ENCODE assay signal across 8 cellular contexts in the genomic region with DNA sequence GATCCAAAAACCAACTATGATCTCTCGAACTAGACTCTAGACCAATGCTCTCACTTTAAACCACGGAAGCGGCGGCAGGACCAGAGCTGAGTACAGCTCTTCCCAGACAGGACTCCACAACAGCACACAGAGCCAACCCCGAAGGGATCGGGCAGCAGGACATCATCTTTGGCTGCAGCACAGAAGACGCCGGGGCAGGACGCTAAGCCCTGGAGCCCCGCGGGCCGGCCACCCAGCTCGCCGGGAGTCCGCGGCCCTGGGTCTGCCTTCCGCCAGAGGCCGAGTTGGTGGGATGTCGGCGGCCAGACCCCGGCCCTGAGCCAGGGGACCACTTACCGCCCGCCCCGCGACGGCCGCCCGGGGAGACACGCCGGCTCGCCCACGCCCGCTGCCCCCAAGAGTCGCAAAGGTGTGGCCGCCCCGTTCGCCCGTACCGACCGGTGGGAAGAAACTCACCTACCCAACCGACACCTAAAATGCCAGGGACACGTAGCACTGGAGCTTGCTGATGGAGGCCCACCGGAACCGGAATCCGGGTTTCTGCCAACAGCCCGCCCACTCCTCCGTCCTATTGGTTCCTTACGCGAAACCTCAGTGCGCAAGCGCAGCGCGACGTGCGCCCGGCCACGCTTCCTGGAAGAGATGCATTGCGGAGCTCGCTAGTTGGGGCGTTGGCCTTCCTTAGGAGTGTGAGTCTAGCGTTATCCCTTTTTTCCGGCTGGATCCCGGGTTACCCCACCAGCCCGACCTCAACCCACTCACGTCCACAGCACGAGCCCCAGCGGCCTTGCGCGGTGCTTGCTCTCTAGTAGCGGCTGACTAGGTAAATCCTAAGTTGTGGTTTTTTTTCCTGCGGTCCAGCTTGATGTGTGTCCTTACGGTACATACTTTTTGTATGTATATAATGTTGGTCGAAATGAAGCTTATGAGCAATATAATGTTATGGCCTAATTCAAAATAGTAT. TPM values are rescaled to one million over a fixed set of nuclear protein-coding genes. Genes with fewer than 3 reads are reported as not detected.
DNase-seq lines count a peak whose midpoint lies in the region; ATAC-seq and TF ChIP-seq lines count a peak whose summit lies in the region.

Gene SEC61G (minus strand): TSS at position 510 of the 964 bp plus-strand sequence. CDS start 1,623 bp downstream, outside the sequence.

- H3K9me3 ChIP-seq in Karpas-422 (ENCODE audit: low read length) (no peaks in the 10 kb centered on the region), esophagus squamous epithelium (no peaks in the 10 kb centered on the region)

- 0 to 1% methylated on average over 20 of the region's 73 CpGs for WGBS in esophagus squamous epithelium, 2 donors

- H4K20me1 ChIP-seq in Karpas-422 (ENCODE audit: insufficient read depth, low read depth, low read length), result peaks cover 15% of the 10 kb centered on the region

- peak; percentile 97 for ATAC-seq in GM21825 (IDR thresholded peaks at IDR 0.05; ENCODE audit: unreplicated experiment)

- intact Hi-C loops in esophagus squamous epithelium (cut with DNase I), result no loop called here

- peak within 1 kb of the TSS; percentile 66 for H2AFZ ChIP-seq in Karpas-422 (ENCODE audit: low read length)

- peak in 2 of 4 donors; percentile 77 to 91 for TF ChIP-seq POLR2A in esophagus squamous epithelium (IDR thresholded peaks at IDR 0.05)

- H3K79me2 ChIP-seq in Karpas-422 (ENCODE audit: low read length), result peaks cover 55% of the 10 kb centered on the region

- H3K27me3 ChIP-seq in Karpas-422 (ENCODE audit: low read length) (no peaks in the 10 kb centered on the region), esophagus squamous epithelium (no peaks in the 10 kb centered on the region)

- peak within 1 kb of the TSS; percentile 94 for H3K4me2 ChIP-seq in Karpas-422 (ENCODE audit: low read depth, low read length, poor library complexity, severe bottlenecking)

- peak within 1 kb of the TSS; percentile 94 for H3K9ac ChIP-seq in Karpas-422 (ENCODE audit: low read length)

- no peak for TF ChIP-seq CTCF in esophagus squamous epithelium (IDR thresholded peaks at IDR 0.05)

- H3K9me2 ChIP-seq in Karpas-422 (replicated peaks; ENCODE audit: insufficient read depth, low read length), result no peaks in the 10 kb centered on the region

- peaks cover 18% of the 10 kb centered on the region for H3K4me1 ChIP-seq in Karpas-422 (ENCODE audit: low read length)
- peaks cover 12 to 37% (median 14%) of the 10 kb centered on the region in 3 donors for H3K4me1 ChIP-seq in esophagus squamous epithelium

- H3K27ac ChIP-seq in Karpas-422 (ENCODE audit: low read length) (peak within 1 kb of the TSS; percentile 45; the same call in 1 of the 2 replicates), esophagus squamous epithelium (peak within 1 kb of the TSS; percentile 80 to 95 (median 92))

- H3K36me3 ChIP-seq in Karpas-422 (ENCODE audit: insufficient read depth, low read length) (peaks cover 5% of the 10 kb centered on the region; the same call in 1 of the 2 replicates), esophagus squamous epithelium (peaks cover 0 to 22% (median 0%) of the 10 kb centered on the region in 3 donors)

- H3K4me3 ChIP-seq in Karpas-422 (ENCODE audit: low read length) (peak within 1 kb of the TSS; percentile 97), esophagus squamous epithelium (peak within 1 kb of the TSS; percentile 71 to 99 (median 92))

- DNase-seq in DMS79 treated with DMSO at 0.1 percent for 48 hours (lab: John Stamatoyannopoulos, UW) (peak; percentile 95), Karpas-422 (peak; percentile 98), RKO (ENCODE audit: low spot score) (peak; percentile 97), activated T-helper 1 cell treated with Interleukin-2 at 50 U/mL for 16 hours (ENCODE audit: low read depth) (peak; percentile 91), esophagus squamous epithelium (lab: John Stamatoyannopoulos, UW) (peak; percentile 74), myocyte (ENCODE audit: low read depth) (peak; percentile 99)
- DNase-seq in stimulated activated CD8-positive, alpha-beta memory T cell treated with anti-CD3 and anti-CD28 coated beads, Interleukin-7, amount 100 ng/mL, for 48 hours (ENCODE audit: extremely low read depth in 1 of 2, low read depth in 1 of 2), result peak; percentile 81 to 93

RNA-seq across cellular contexts. Expression of gene SEC61G, which starts in this region (rescaled TPM):
- 76.8 and 179 TPM in 2 replicates for total RNA-seq in Karpas-422 (2014; rRNA removed; shearing (Covaris generic); ENCODE audit: low replicate concordance)
- total RNA-seq in esophagus squamous epithelium, result 100 to 1,000 TPM; 122 to 429 (median 309) TPM
- total RNA-seq in myocyte, result 828 and 1,174 TPM in 2 replicates
- polyA plus RNA-seq in myocyte (2012), result 555 TPM

Comparison
In these comparisons a context has a peak if more than half of its experiments do, and no peak if none do; other contexts are left out.
1. Peak in every context shown above with its lines: DNase-seq, ATAC-seq, H3K4me3 ChIP-seq and H3K27ac ChIP-seq.